11 cellular contexts compared by ENCODE assay signal in the genomic region with DNA sequence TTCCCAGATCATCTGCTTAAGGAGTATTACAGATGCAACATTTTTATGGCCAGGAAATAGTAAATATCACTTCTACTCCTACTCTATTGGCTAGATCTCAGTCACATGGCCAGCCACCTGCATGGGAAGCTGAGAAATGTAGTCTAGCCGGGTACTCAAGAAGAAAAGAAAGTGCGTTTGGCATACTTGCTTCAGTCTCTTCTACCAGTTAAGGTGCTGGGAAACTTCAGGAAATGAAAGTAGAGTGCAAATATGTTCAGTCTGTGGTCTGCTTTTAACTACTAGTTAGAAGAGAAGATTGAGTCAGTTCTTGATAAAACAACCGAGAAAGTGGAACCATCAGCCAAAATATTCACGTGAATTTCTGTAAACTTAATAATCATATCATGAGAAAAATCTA.
DNase-seq lines count a peak whose midpoint lies in the region; ATAC-seq, FAIRE-seq and TF ChIP-seq lines count a peak whose summit lies in the region.
"Had no signal": no experiment of that assay in that cellular context is flagged by ENCODE, and none has a peak within 500 bp of the region (broad histone marks: within the 10 kb centered on the region; RNA-seq: fewer than 3 reads in every experiment).

No MANE protein-coding gene starts in this region.

- POLR2A ChIA-PET in activated B cell treated with CpG ODN at 0.5 μM for 24 hours (lab: Charles Lee) = interaction anchor here (0.5 to 3.3 kb wide), 2 partner anchors 129 to 327 kb away, joined by 3 to 14 read pairs; partner anchors contain the start of gene PDSS2

- H3K36me3 ChIP-seq in upper lobe of right lung = no peaks in the 10 kb centered on the region
- no peaks in the 10 kb centered on the region for H3K36me3 ChIP-seq in endodermal cell (ENCODE audit: control insufficient read depth, insufficient read depth, low read length)
- H3K36me3 ChIP-seq: cardiac muscle cell, thoracic aorta had no signal

- no peaks in the 10 kb centered on the region for H3K27me3 ChIP-seq in upper lobe of right lung
- no peaks in the 10 kb centered on the region for H3K27me3 ChIP-seq in endodermal cell (ENCODE audit: control insufficient read depth, insufficient read depth, low read length, poor library complexity, severe bottlenecking)
- H3K27me3 ChIP-seq: BLaER1 treated with 17β-estradiol and CSF1 and Interleukin-3, amounts not matched to agents 10 nM and 100 nM; cardiac muscle cell had no signal

- peaks cover 17% of the 10 kb centered on the region for H3K4me1 Mint-ChIP-seq in activated naive CD4-positive, alpha-beta T cell treated with anti-CD3 and anti-CD28 coated beads, Interleukin-2, amount 10 ng/mL, durations not matched to agents 7 days and 5 days
- H3K4me1 Mint-ChIP-seq in activated B cell treated with CpG ODN at 0.5 μM for 24 hours = peaks cover 18% of the 10 kb centered on the region
- peaks cover 8% of the 10 kb centered on the region for H3K4me1 Mint-ChIP-seq in endodermal cell

- no peak overlapping the region for H3K4me3 Mint-ChIP-seq in activated naive CD4-positive, alpha-beta T cell treated with anti-CD3 and anti-CD28 coated beads, Interleukin-2, amount 10 ng/mL, durations not matched to agents 7 days and 5 days
- H3K4me3 Mint-ChIP-seq in activated B cell treated with CpG ODN at 0.5 μM for 24 hours = peak overlapping the region; percentile 25
- no peak overlapping the region for H3K4me3 Mint-ChIP-seq in endodermal cell

- peak; percentile 48 for DNase-seq in activated naive CD4-positive, alpha-beta T cell treated with anti-CD3 and anti-CD28 coated beads, Interleukin-2, amount 10 ng/mL, durations not matched to agents 7 days and 5 days
- DNase-seq in activated naive CD4-positive, alpha-beta T cell treated with Interleukin-2 at 50 U/mL for 16 hours = no peak
- DNase-seq in activated B cell treated with CpG ODN at 0.5 μM for 24 hours (no peak), upper lobe of right lung (no peak), RCC 7860 (ENCODE audit: low spot score) (no peak), retina (no peak), endodermal cell (no peak)

- TF ChIP-seq CTCF in activated B cell treated with CpG ODN at 0.5 μM for 24 hours (IDR thresholded peaks at IDR 0.05) (no peak), upper lobe of right lung (IDR thresholded peaks at IDR 0.05) (no peak), endodermal cell (conservative IDR thresholded peaks at IDR 0.05) (no peak)

- H3K4me1 ChIP-seq in upper lobe of right lung = peaks cover 6% of the 10 kb centered on the region
- H3K4me1 ChIP-seq in endodermal cell (ENCODE audit: control insufficient read depth, insufficient read depth, low read length) = no peaks in the 10 kb centered on the region
- H3K4me1 ChIP-seq: BLaER1 treated with 17β-estradiol and CSF1 and Interleukin-3, amounts not matched to agents 10 nM and 100 nM had no signal

- peak overlapping the region; percentile 60 for H3K27ac Mint-ChIP-seq in activated naive CD4-positive, alpha-beta T cell treated with anti-CD3 and anti-CD28 coated beads, Interleukin-2, amount 10 ng/mL, durations not matched to agents 7 days and 5 days
- H3K27ac Mint-ChIP-seq in activated B cell treated with CpG ODN at 0.5 μM for 24 hours = peak overlapping the region; percentile 41
- H3K27ac Mint-ChIP-seq in endodermal cell = no peak overlapping the region

- intact Hi-C loops in activated B cell treated with CpG ODN at 0.5 μM for 24 hours (cut with micrococcal nuclease) (loop anchor here (1.0 to 5.0 kb wide), 3 partner anchors 15 to 327 kb away; partner anchors contain the start of gene PDSS2), upper lobe of right lung (cut with DNase I) (no loop called here)

- CTCF ChIA-PET in activated naive CD4-positive, alpha-beta T cell treated with anti-CD3 and anti-CD28 coated beads, Interleukin-2, amount 10 ng/mL, durations not matched to agents 7 days and 5 days (lab: Charles Lee) = interaction anchor here (1.0 to 1.4 kb wide), 3 partner anchors 12 to 537 kb away, joined by 3 to 7 read pairs (median 5); no protein-coding TSS in a partner anchor
- CTCF ChIA-PET in activated B cell treated with CpG ODN at 0.5 μM for 24 hours (lab: Charles Lee) = interaction anchor here (4.8 kb wide), 1 partner anchor 11 kb away, joined by 30 read pairs; no protein-coding TSS in a partner anchor

- no peak for FAIRE-seq in RCC 7860 (lab: Jason Lieb, UNC)

- no peak overlapping the region for H3K9ac ChIP-seq in endodermal cell (ENCODE audit: extremely low read depth, low read length, poor library complexity, severe bottlenecking)
- H3K9ac ChIP-seq: BLaER1 treated with 17β-estradiol and CSF1 and Interleukin-3, amounts not matched to agents 10 nM and 100 nM had no signal

- peak overlapping the region; percentile 47 for H3K27ac ChIP-seq in upper lobe of right lung
- no peak overlapping the region for H3K27ac ChIP-seq in endodermal cell (ENCODE audit: low read depth, low read length)
- H3K27ac ChIP-seq: BLaER1 treated with 17β-estradiol and CSF1 and Interleukin-3, amounts not matched to agents 10 nM and 100 nM; cardiac muscle cell; thoracic aorta had no signal

- no peaks in the 10 kb centered on the region for H3K27me3 Mint-ChIP-seq in activated naive CD4-positive, alpha-beta T cell treated with anti-CD3 and anti-CD28 coated beads, Interleukin-2, amount 10 ng/mL, durations not matched to agents 7 days and 5 days
- H3K27me3 Mint-ChIP-seq in activated B cell treated with CpG ODN at 0.5 μM for 24 hours (no peaks in the 10 kb centered on the region), endodermal cell (ENCODE audit: insufficient read depth) (no peaks in the 10 kb centered on the region)

- 95 to 100% methylated on average over 1 to 3 of the region's 4 CpGs for WGBS in endodermal cell (ENCODE audit: insufficient coverage in 1 of 2, insufficient read length in 1 of 2), 2 experiments

- ATAC-seq in HG03045 (IDR thresholded peaks at IDR 0.05; ENCODE audit: unreplicated experiment) (peak; percentile 98), activated B cell treated with CpG ODN at 0.5 μM for 24 hours (ENCODE audit: low read depth) (peak; percentile 94), upper lobe of right lung (peak; percentile 96)

- no peak overlapping the region for H3K4me3 ChIP-seq in upper lobe of right lung
- H3K4me3 ChIP-seq in endodermal cell (ENCODE audit: low read length) = no peak overlapping the region
- H3K4me3 ChIP-seq: BLaER1 treated with 17β-estradiol and CSF1 and Interleukin-3, amounts not matched to agents 10 nM and 100 nM; cardiac muscle cell; thoracic aorta had no signal

- H3K9me3 ChIP-seq in upper lobe of right lung (no peaks in the 10 kb centered on the region), endodermal cell (ENCODE audit: control insufficient read depth, low read length) (peaks cover 5% of the 10 kb centered on the region)
- H3K9me3 ChIP-seq: thoracic aorta had no signal

- H3K36me3 Mint-ChIP-seq in activated naive CD4-positive, alpha-beta T cell treated with anti-CD3 and anti-CD28 coated beads, Interleukin-2, amount 10 ng/mL, durations not matched to agents 7 days and 5 days = peaks cover 12% of the 10 kb centered on the region
- H3K36me3 Mint-ChIP-seq in activated B cell treated with CpG ODN at 0.5 μM for 24 hours (ENCODE audit: low read depth) = peaks cover 11% of the 10 kb centered on the region
- H3K36me3 Mint-ChIP-seq in endodermal cell (ENCODE audit: low read depth) = peaks cover 5% of the 10 kb centered on the region

- H3K9me3 Mint-ChIP-seq in activated naive CD4-positive, alpha-beta T cell treated with anti-CD3 and anti-CD28 coated beads, Interleukin-2, amount 10 ng/mL, durations not matched to agents 7 days and 5 days = no peaks in the 10 kb centered on the region
- H3K9me3 Mint-ChIP-seq in activated B cell treated with CpG ODN at 0.5 μM for 24 hours = no peaks in the 10 kb centered on the region
- peaks cover 5% of the 10 kb centered on the region for H3K9me3 Mint-ChIP-seq in endodermal cell
